In the genomic region with DNA sequence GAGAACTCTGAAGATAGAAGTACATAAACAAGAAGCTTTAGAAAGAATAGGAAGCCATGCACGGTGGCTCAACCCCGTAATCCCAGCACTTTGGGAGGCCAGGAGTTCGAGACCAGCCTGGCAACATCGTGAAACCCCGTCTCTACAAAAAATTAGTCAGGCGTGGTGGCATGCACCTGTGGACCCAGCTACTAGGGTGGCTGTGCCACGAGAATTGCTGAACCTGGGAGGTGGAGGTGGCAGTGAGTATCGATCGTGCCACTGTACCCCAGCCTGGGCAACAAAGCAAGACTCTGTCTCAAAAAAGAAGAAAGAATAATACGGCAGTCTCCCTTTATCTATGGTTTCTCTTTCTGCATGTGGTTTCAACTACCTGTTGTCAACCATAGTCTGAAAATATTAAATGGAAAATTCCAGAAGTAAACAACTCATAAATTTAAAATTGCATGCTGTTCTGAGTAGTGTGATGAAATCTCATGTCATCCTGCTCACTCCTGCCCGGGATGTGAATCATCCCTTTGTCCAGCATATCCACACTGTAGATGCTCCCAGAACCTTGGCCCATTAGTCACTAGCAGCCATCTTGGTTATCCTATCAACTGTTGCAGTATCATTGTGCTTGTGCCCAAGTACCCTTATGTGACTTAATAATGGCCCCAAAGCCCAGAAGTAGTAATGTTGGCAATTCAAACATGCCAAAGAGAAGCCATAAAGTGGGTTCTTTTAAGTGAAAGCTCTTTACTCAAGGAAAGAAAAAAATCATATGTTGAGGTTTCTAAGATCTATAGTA, we compare ENCODE assay signal across 1 cellular context.
TF ChIP-seq lines count a peak whose summit lies in the region.

No MANE protein-coding gene starts in this region.

TF ChIP-seq in K562, 482 proteins besides CTCF, POLR2A, EP300 and RAD21 (continued from another document):
- TF ChIP-seq, protein P1, sequence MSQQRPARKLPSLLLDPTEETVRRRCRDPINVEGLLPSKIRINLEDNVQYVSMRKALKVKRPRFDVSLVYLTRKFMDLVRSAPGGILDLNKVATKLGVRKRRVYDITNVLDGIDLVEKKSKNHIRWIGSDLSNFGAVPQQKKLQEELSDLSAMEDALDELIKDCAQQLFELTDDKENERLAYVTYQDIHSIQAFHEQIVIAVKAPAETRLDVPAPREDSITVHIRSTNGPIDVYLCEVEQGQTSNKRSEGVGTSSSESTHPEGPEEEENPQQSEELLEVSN (IDR thresholded peaks at IDR 0.05; ENCODE audit: borderline replicate concordance in 1 of 2, extremely low read depth in 1 of 2, insufficient read depth in 1 of 2, insufficient read length in 1 of 2, low read depth in 1 of 2, low read length in 1 of 2, poor library complexity in 1 of 2, severe bottlenecking in 1 of 2) = no peak
- TF ChIP-seq, protein P2, sequence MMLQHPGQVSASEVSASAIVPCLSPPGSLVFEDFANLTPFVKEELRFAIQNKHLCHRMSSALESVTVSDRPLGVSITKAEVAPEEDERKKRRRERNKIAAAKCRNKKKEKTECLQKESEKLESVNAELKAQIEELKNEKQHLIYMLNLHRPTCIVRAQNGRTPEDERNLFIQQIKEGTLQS (IDR thresholded peaks at IDR 0.05) = peak; percentile 93
- TF ChIP-seq, protein P2 (CRISPR knock-in tag; conservative IDR thresholded peaks at IDR 0.05) = no peak
- no peak for TF ChIP-seq ADNP (tag; IDR thresholded peaks at IDR 0.05)
- no peak for TF ChIP-seq ZNF174 (CRISPR knock-in tag; IDR thresholded peaks at IDR 0.05)
- TF ChIP-seq, protein P3, sequence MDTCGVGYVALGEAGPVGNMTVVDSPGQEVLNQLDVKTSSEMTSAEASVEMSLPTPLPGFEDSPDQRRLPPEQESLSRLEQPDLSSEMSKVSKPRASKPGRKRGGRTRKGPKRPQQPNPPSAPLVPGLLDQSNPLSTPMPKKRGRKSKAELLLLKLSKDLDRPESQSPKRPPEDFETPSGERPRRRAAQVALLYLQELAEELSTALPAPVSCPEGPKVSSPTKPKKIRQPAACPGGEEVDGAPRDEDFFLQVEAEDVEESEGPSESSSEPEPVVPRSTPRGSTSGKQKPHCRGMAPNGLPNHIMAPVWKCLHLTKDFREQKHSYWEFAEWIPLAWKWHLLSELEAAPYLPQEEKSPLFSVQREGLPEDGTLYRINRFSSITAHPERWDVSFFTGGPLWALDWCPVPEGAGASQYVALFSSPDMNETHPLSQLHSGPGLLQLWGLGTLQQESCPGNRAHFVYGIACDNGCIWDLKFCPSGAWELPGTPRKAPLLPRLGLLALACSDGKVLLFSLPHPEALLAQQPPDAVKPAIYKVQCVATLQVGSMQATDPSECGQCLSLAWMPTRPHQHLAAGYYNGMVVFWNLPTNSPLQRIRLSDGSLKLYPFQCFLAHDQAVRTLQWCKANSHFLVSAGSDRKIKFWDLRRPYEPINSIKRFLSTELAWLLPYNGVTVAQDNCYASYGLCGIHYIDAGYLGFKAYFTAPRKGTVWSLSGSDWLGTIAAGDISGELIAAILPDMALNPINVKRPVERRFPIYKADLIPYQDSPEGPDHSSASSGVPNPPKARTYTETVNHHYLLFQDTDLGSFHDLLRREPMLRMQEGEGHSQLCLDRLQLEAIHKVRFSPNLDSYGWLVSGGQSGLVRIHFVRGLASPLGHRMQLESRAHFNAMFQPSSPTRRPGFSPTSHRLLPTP (IDR thresholded peaks at IDR 0.05; ENCODE audit: borderline replicate concordance, extremely low read depth, insufficient read length) = no peak
- TF ChIP-seq IRF2 (CRISPR knock-in tag; IDR thresholded peaks at IDR 0.05) = no peak
- no peak for TF ChIP-seq KHSRP (IDR thresholded peaks at IDR 0.05)
- TF ChIP-seq NCOA1 (IDR thresholded peaks at IDR 0.05; ENCODE audit: low read depth) = no peak
- TF ChIP-seq, protein P4, sequence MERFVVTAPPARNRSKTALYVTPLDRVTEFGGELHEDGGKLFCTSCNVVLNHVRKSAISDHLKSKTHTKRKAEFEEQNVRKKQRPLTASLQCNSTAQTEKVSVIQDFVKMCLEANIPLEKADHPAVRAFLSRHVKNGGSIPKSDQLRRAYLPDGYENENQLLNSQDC (CRISPR knock-in tag; IDR thresholded peaks at IDR 0.05) = no peak
- TF ChIP-seq SMARCA5 (IDR thresholded peaks at IDR 0.05) = no peak
- no peak for TF ChIP-seq BMI1 (IDR thresholded peaks at IDR 0.05; ENCODE audit: low read length)
- TF ChIP-seq, protein P5, sequence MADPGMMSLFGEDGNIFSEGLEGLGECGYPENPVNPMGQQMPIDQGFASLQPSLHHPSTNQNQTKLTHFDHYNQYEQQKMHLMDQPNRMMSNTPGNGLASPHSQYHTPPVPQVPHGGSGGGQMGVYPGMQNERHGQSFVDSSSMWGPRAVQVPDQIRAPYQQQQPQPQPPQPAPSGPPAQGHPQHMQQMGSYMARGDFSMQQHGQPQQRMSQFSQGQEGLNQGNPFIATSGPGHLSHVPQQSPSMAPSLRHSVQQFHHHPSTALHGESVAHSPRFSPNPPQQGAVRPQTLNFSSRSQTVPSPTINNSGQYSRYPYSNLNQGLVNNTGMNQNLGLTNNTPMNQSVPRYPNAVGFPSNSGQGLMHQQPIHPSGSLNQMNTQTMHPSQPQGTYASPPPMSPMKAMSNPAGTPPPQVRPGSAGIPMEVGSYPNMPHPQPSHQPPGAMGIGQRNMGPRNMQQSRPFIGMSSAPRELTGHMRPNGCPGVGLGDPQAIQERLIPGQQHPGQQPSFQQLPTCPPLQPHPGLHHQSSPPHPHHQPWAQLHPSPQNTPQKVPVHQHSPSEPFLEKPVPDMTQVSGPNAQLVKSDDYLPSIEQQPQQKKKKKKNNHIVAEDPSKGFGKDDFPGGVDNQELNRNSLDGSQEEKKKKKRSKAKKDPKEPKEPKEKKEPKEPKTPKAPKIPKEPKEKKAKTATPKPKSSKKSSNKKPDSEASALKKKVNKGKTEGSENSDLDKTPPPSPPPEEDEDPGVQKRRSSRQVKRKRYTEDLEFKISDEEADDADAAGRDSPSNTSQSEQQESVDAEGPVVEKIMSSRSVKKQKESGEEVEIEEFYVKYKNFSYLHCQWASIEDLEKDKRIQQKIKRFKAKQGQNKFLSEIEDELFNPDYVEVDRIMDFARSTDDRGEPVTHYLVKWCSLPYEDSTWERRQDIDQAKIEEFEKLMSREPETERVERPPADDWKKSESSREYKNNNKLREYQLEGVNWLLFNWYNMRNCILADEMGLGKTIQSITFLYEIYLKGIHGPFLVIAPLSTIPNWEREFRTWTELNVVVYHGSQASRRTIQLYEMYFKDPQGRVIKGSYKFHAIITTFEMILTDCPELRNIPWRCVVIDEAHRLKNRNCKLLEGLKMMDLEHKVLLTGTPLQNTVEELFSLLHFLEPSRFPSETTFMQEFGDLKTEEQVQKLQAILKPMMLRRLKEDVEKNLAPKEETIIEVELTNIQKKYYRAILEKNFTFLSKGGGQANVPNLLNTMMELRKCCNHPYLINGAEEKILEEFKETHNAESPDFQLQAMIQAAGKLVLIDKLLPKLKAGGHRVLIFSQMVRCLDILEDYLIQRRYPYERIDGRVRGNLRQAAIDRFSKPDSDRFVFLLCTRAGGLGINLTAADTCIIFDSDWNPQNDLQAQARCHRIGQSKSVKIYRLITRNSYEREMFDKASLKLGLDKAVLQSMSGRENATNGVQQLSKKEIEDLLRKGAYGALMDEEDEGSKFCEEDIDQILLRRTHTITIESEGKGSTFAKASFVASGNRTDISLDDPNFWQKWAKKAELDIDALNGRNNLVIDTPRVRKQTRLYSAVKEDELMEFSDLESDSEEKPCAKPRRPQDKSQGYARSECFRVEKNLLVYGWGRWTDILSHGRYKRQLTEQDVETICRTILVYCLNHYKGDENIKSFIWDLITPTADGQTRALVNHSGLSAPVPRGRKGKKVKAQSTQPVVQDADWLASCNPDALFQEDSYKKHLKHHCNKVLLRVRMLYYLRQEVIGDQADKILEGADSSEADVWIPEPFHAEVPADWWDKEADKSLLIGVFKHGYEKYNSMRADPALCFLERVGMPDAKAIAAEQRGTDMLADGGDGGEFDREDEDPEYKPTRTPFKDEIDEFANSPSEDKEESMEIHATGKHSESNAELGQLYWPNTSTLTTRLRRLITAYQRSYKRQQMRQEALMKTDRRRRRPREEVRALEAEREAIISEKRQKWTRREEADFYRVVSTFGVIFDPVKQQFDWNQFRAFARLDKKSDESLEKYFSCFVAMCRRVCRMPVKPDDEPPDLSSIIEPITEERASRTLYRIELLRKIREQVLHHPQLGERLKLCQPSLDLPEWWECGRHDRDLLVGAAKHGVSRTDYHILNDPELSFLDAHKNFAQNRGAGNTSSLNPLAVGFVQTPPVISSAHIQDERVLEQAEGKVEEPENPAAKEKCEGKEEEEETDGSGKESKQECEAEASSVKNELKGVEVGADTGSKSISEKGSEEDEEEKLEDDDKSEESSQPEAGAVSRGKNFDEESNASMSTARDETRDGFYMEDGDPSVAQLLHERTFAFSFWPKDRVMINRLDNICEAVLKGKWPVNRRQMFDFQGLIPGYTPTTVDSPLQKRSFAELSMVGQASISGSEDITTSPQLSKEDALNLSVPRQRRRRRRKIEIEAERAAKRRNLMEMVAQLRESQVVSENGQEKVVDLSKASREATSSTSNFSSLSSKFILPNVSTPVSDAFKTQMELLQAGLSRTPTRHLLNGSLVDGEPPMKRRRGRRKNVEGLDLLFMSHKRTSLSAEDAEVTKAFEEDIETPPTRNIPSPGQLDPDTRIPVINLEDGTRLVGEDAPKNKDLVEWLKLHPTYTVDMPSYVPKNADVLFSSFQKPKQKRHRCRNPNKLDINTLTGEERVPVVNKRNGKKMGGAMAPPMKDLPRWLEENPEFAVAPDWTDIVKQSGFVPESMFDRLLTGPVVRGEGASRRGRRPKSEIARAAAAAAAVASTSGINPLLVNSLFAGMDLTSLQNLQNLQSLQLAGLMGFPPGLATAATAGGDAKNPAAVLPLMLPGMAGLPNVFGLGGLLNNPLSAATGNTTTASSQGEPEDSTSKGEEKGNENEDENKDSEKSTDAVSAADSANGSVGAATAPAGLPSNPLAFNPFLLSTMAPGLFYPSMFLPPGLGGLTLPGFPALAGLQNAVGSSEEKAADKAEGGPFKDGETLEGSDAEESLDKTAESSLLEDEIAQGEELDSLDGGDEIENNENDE (IDR thresholded peaks at IDR 0.05; ENCODE audit: low read depth, low read length) = no peak
- TF ChIP-seq, protein P6, sequence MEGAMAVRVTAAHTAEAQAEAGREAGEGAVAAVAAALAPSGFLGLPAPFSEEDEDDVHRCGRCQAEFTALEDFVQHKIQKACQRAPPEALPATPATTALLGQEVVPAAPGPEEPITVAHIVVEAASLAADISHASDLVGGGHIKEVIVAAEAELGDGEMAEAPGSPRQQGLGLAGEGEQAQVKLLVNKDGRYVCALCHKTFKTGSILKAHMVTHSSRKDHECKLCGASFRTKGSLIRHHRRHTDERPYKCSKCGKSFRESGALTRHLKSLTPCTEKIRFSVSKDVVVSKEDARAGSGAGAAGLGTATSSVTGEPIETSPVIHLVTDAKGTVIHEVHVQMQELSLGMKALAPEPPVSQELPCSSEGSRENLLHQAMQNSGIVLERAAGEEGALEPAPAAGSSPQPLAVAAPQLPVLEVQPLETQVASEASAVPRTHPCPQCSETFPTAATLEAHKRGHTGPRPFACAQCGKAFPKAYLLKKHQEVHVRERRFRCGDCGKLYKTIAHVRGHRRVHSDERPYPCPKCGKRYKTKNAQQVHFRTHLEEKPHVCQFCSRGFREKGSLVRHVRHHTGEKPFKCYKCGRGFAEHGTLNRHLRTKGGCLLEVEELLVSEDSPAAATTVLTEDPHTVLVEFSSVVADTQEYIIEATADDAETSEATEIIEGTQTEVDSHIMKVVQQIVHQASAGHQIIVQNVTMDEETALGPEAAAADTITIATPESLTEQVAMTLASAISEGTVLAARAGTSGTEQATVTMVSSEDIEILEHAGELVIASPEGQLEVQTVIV (CRISPR knock-in tag; IDR thresholded peaks at IDR 0.05; ENCODE audit: borderline replicate concordance) = no peak
